15 cellular contexts compared by ENCODE assay signal in the genomic region with DNA sequence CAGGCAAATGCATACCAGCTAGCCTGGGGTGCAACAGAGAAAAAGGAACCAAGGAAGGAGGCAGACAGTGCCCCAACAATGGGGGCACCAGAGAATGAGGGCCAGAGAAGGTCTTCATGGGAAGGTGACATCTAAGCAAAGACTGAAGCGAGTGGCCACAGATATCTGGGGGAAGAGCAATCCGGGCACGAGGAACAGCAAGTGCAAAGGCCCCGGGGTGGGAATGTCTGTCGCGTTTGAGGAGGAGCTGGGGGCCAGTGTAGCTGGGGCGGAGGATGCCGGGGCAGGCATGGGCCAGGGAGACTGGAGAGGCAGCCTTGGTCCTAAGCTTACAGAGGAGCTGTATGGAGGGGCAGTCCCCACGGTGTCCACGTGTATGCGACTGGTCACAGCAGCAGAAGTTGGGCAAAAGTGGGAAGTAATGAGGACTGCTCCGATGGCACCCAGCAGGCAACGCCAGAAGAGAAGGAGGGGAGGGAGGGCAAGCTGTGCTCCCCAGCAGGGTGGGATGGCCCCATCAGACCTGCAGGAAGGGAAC. TPM values are rescaled to one million over a fixed set of nuclear protein-coding genes. Genes with fewer than 3 reads are reported as not detected.
DNase-seq lines count a peak whose midpoint lies in the region; ATAC-seq, FAIRE-seq and TF ChIP-seq lines count a peak whose summit lies in the region.
"Had no signal": no experiment of that assay in that cellular context is flagged by ENCODE, and none has a peak within 500 bp of the region (broad histone marks: within the 10 kb centered on the region; RNA-seq: fewer than 3 reads in every experiment).

No MANE protein-coding gene starts in this region.

- no peaks in the 10 kb centered on the region for H3K9me1 ChIP-seq in K562 (ENCODE audit: control insufficient read depth, insufficient read depth, low read length)

- no peak overlapping the region for H2AFZ ChIP-seq in H9 (ENCODE audit: low read length)
- no peak overlapping the region for H2AFZ ChIP-seq in K562 (ENCODE audit: low read depth, low read length)

- no TSS peak for BruUV-seq in K562 (replicated peaks; lab: Mats Ljungman, UMichigan)

- H3K23me2 ChIP-seq in H9 (ENCODE audit: insufficient read length, low read depth, low read length, poor library complexity, severe bottlenecking), result no peaks in the 10 kb centered on the region

- no peak overlapping the region for H3K27ac ChIP-seq in H9 (ENCODE audit: insufficient read length, low read depth, low read length)
- H3K27ac ChIP-seq in K562 (ENCODE audit: extremely low read depth, low read depth, low read length), result no peak overlapping the region
- H3K27ac ChIP-seq in naive thymus-derived CD4-positive, alpha-beta T cell (ENCODE audit: low read depth, low read length), result peak overlapping the region; percentile 84
- H3K27ac ChIP-seq in left lung, result no peak overlapping the region
- H3K27ac ChIP-seq: BLaER1, psoas muscle had no signal

- TF ChIP-seq CTCF in H9 (conservative IDR thresholded peaks at IDR 0.05) (no peak), K562 (IDR thresholded peaks at IDR 0.05 in 2 of 3, conservative IDR thresholded peaks at IDR 0.05 in 1 of 3; ENCODE audit: insufficient read depth in 2 of 3, low read depth in 1 of 3, low read length in 3 of 3) (no peak), left lung (IDR thresholded peaks at IDR 0.05) (no peak)

- no peak for FAIRE-seq in K562 (lab: Jason Lieb, UNC)
- FAIRE-seq: astrocyte had no signal

- ATAC-seq in K562 (no peak), left lung (no peak), HG02588 (IDR thresholded peaks at IDR 0.05; ENCODE audit: unreplicated experiment) (no peak), GM18873 (IDR thresholded peaks at IDR 0.05; ENCODE audit: low FRiP score, unreplicated experiment) (no peak)
- ATAC-seq in naive thymus-derived CD4-positive, alpha-beta T cell, result no peak
- ATAC-seq: psoas muscle had no signal

- no peak overlapping the region for H3T11ph ChIP-seq in H9 (ENCODE audit: low read length)

- no peak overlapping the region for H3K56ac ChIP-seq in H9 (ENCODE audit: insufficient read length, low read depth, low read length)

- no peak overlapping the region for H2AK5ac ChIP-seq in H9 (ENCODE audit: insufficient read length, low read length)

- no peak overlapping the region for H3K23ac ChIP-seq in H9 (ENCODE audit: insufficient read length, low read depth, low read length)

- H3K36me3 Mint-ChIP-seq in H9 (ENCODE audit: insufficient read depth in 1 of 3, low read depth in 3 of 3), result peaks cover 0 to 9% (median 6%) of the 10 kb centered on the region in 3 experiments; a peak in 5 of 7 replicates
- H3K36me3 Mint-ChIP-seq in naive thymus-derived CD4-positive, alpha-beta T cell, result peaks cover 4 to 49% (median 29%) of the 10 kb centered on the region in 5 donors

- H3K27me3 Mint-ChIP-seq in H9 (ENCODE audit: low read depth), result no peaks in the 10 kb centered on the region
- no peaks in the 10 kb centered on the region for H3K27me3 Mint-ChIP-seq in naive thymus-derived CD4-positive, alpha-beta T cell

- no peak for TF ChIP-seq RAD21 in K562 (CRISPR knock-in tag; conservative IDR thresholded peaks at IDR 0.05 in 1 of 2, IDR thresholded peaks at IDR 0.05 in 1 of 2)

- no peak overlapping the region for H2BK15ac ChIP-seq in H9 (ENCODE audit: low read depth, low read length)

- H3K9ac ChIP-seq in H9 (ENCODE audit: extremely low read depth, insufficient read length, low read length) (no peak overlapping the region), K562 (ENCODE audit: insufficient read depth in 1 of 2, low read depth in 2 of 2, low read length in 2 of 2) (0 out of 4 replicates have a peak overlapping the region, but pooled peaks of 1 of the 2 experiments have one; percentile 22)
- H3K9ac ChIP-seq: BLaER1 had no signal

- in situ Hi-C loops in K562 (cut with MboI), result loop anchor here (10.0 kb wide), 1 partner anchor 73 kb away; no protein-coding TSS in a partner anchor

- no peak for TF ChIP-seq POLR2A in K562 (conservative IDR thresholded peaks at IDR 0.05)

- no peak for TF ChIP-seq EP300 in K562 (IDR thresholded peaks at IDR 0.05; ENCODE audit: low read length)

- peak overlapping the region; percentile 49 to 73 (median 59); a peak in 4 of 7 replicates for H3K27ac Mint-ChIP-seq in H9
- peak overlapping the region; percentile 81 to 99 (median 96) for H3K27ac Mint-ChIP-seq in naive thymus-derived CD4-positive, alpha-beta T cell
- H3K27ac Mint-ChIP-seq: endodermal cell had no signal

- POLR2A ChIA-PET in K562 (lab: Yijun Ruan, JAX), result interaction anchor here (0.6 to 1.6 kb wide), 7 partner anchors 9 to 353 kb away, joined by 3 to 6 read pairs (median 3); a partner anchor contains a TSS
- POLR2A ChIA-PET in naive thymus-derived CD4-positive, alpha-beta T cell (lab: Charles Lee), result interaction anchor here (0.6 to 61.3 kb wide), 4 partner anchors 6 to 105 kb away, joined by 3 to 1719 read pairs (median 1615); a partner anchor contains a TSS

- CTCF ChIA-PET in K562 (lab: Yijun Ruan, JAX; ENCODE audit: low intra/inter-chr PET ratio), result no interaction called here
- CTCF ChIA-PET in naive thymus-derived CD4-positive, alpha-beta T cell (lab: Charles Lee), result interaction anchor here (1.4 to 13.2 kb wide), 6 partner anchors 9 to 110 kb away, joined by 3 to 253 read pairs (median 6); no protein-coding TSS in a partner anchor

- H3K9me3 ChIP-seq in H9 (ENCODE audit: control insufficient read depth, low read depth, low read length), result no peaks in the 10 kb centered on the region
- H3K9me3 ChIP-seq in K562 (replicated peaks; ENCODE audit: control insufficient read depth, insufficient read depth, low read depth, low read length), result no peaks in the 10 kb centered on the region
- H3K9me3 ChIP-seq in naive thymus-derived CD4-positive, alpha-beta T cell (ENCODE audit: control insufficient read depth in 2 of 3, low read length in 3 of 3), result no peaks in the 10 kb centered on the region
- no peaks in the 10 kb centered on the region for H3K9me3 ChIP-seq in left lung
- H3K9me3 ChIP-seq: BLaER1, psoas muscle had no signal

- H3K4me1 ChIP-seq in H9 (ENCODE audit: insufficient read depth, low read length), result no peaks in the 10 kb centered on the region; the same call in 1 of the 2 replicates
- H3K4me1 ChIP-seq in K562 (replicated peaks in 1 of 2; ENCODE audit: control insufficient read depth in 2 of 2, insufficient read depth in 2 of 2, low read length in 2 of 2), result peaks cover 29 to 52% of the 10 kb centered on the region in 2 experiments
- H3K4me1 ChIP-seq in naive thymus-derived CD4-positive, alpha-beta T cell (ENCODE audit: control insufficient read depth in 2 of 2, insufficient read depth in 2 of 2, low read length in 2 of 2), result peaks cover 76 to 98% of the 10 kb centered on the region in 2 donors
- H3K4me1 ChIP-seq in left lung, result peaks cover 24 to 48% of the 10 kb centered on the region in 2 donors

- H4K5ac ChIP-seq in H9 (ENCODE audit: insufficient read length, low read depth, low read length), result no peak overlapping the region

- no peak overlapping the region for H3K18ac ChIP-seq in H9 (ENCODE audit: insufficient read length, low read depth, low read length)

- no peak overlapping the region for H3K4ac ChIP-seq in H9 (ENCODE audit: low read depth, low read length)

- no peak overlapping the region for H4K8ac ChIP-seq in H9 (replicated peaks; ENCODE audit: insufficient read length, low read depth, low read length)

- no peaks in the 10 kb centered on the region for H4K20me1 ChIP-seq in H9 (ENCODE audit: control insufficient read depth, insufficient read depth, insufficient read length)
- H4K20me1 ChIP-seq in K562 (replicated peaks; ENCODE audit: control insufficient read depth, insufficient read depth, low read length), result peaks cover 4% of the 10 kb centered on the region; the same call in 1 of the 2 replicates

- no peaks in the 10 kb centered on the region for H3K9me3 Mint-ChIP-seq in H9
- H3K9me3 Mint-ChIP-seq in naive thymus-derived CD4-positive, alpha-beta T cell, result peaks cover 0 to 3% (median 0%) of the 10 kb centered on the region in 11 donors
- H3K9me3 Mint-ChIP-seq: endodermal cell had no signal

- H2BK20ac ChIP-seq in H9 (ENCODE audit: low read depth, low read length, poor library complexity, severe bottlenecking), result no peak overlapping the region

- WGBS in H9 (ENCODE audit: extremely low coverage, insufficient read length, low lambda C conversion rate), result no CpG with 5 or more reads among the region's 13 CpGs
- WGBS in K562 (ENCODE audit: insufficient coverage, low coverage, missing lambda C conversion rate), result 89% methylated on average over 13 of the region's 13 CpGs

- peaks cover 2% of the 10 kb centered on the region for H3K79me1 ChIP-seq in H9 (ENCODE audit: insufficient read depth, low read depth, low read length, poor library complexity, severe bottlenecking)

- H3K4me2 ChIP-seq in H9 (ENCODE audit: insufficient read depth, insufficient read length, low read length), result no peak overlapping the region
- no peak overlapping the region for H3K4me2 ChIP-seq in K562 (ENCODE audit: insufficient read depth, low read length)
- H3K4me2 ChIP-seq: BLaER1 had no signal

- no peak overlapping the region for H3K4me3 ChIP-seq in K562
- H3K4me3 ChIP-seq in naive thymus-derived CD4-positive, alpha-beta T cell (ENCODE audit: low read length), result no peak overlapping the region
- no peak overlapping the region for H3K4me3 ChIP-seq in left lung
- H3K4me3 ChIP-seq: BLaER1, psoas muscle had no signal

- no peak overlapping the region for H4K91ac ChIP-seq in H9 (ENCODE audit: insufficient read length, low read depth, low read length)

- no peak overlapping the region for H2BK120ac ChIP-seq in H9 (ENCODE audit: low read depth, low read length, poor library complexity, severe bottlenecking)

- peaks cover 50 to 59% of the 10 kb centered on the region in 2 experiments for H3K4me1 Mint-ChIP-seq in H9
- peaks cover 66 to 100% (median 91%) of the 10 kb centered on the region in 7 donors for H3K4me1 Mint-ChIP-seq in naive thymus-derived CD4-positive, alpha-beta T cell

- peak overlapping the region in 1 of 2 experiments; percentile 6; a peak in 1 of 5 replicates for H3K4me3 Mint-ChIP-seq in H9
- peak overlapping the region; percentile 48 to 99 (median 94) for H3K4me3 Mint-ChIP-seq in naive thymus-derived CD4-positive, alpha-beta T cell
- H3K4me3 Mint-ChIP-seq: endodermal cell had no signal

- no peaks in the 10 kb centered on the region for H3K36me3 ChIP-seq in K562 (ENCODE audit: control insufficient read depth, insufficient read depth, low read length)
- H3K36me3 ChIP-seq in naive thymus-derived CD4-positive, alpha-beta T cell (ENCODE audit: control insufficient read depth in 2 of 3, insufficient read depth in 3 of 3, low read length in 3 of 3), result peaks cover 0 to 43% (median 9%) of the 10 kb centered on the region in 3 experiments
- no peaks in the 10 kb centered on the region for H3K36me3 ChIP-seq in left lung
- H3K36me3 ChIP-seq: BLaER1 had no signal

- H2BK5ac ChIP-seq in H9 (ENCODE audit: insufficient read length, low read length), result no peak overlapping the region

- no peak overlapping the region for H2BK12ac ChIP-seq in H9 (ENCODE audit: insufficient read length, low read depth, low read length)

- H3K79me2 ChIP-seq in H9 (ENCODE audit: insufficient read depth, low read length) (peaks cover 8% of the 10 kb centered on the region; the same call in 1 of the 2 replicates), K562 (ENCODE audit: control insufficient read depth, insufficient read depth, low read length) (peaks cover 69% of the 10 kb centered on the region)

- intact Hi-C loops in K562 (cut with micrococcal nuclease) (no loop called here), left lung (cut with DNase I) (no loop called here)
- intact Hi-C loops in naive thymus-derived CD4-positive, alpha-beta T cell (cut with micrococcal nuclease), result no loop called here

- H3K14ac ChIP-seq in H9 (ENCODE audit: insufficient read depth, low read length), result no peak overlapping the region

- H3K27me3 ChIP-seq in H9 (ENCODE audit: insufficient read depth, low read length) (no peaks in the 10 kb centered on the region), K562 (ENCODE audit: control insufficient read depth in 2 of 2, insufficient read depth in 2 of 2, low read length in 2 of 2) (no peaks in the 10 kb centered on the region), left lung (no peaks in the 10 kb centered on the region)
- H3K27me3 ChIP-seq in naive thymus-derived CD4-positive, alpha-beta T cell (ENCODE audit: control insufficient read depth in 2 of 2, insufficient read depth in 2 of 2, low read length in 2 of 2), result no peaks in the 10 kb centered on the region
- H3K27me3 ChIP-seq: BLaER1 had no signal

- DNase-seq in Ammon's horn (ENCODE audit: low spot score) (peak; percentile 13), H9 (no peak), K562 (ENCODE audit: extremely low read depth in 1 of 4, low spot score in 3 of 4) (no peak), left lung (no peak), NCI-H526 (lab: John Stamatoyannopoulos, UW) (no peak)
- no peak for DNase-seq in naive thymus-derived CD4-positive, alpha-beta T cell
- DNase-seq: endodermal cell; HCEC 1CT; NCI-H1105 treated with DMSO at 0.1 percent for 48 hours; psoas muscle; stimulated activated CD4-positive, alpha-beta T cell treated with anti-CD3 and anti-CD28 coated beads, Interleukin-1b, Interleukin-23, amount 100 ng/mL, for 48 hours had no signal

RNA-seq across cellular contexts. Expression of a gene that starts 19.1 kb away (rescaled TPM):
- 52.3 and 59.5 TPM in 2 replicates for total RNA-seq in H9 (2021)
- total RNA-seq in K562 (2011; cell fraction: chromatin; rRNA removed; ENCODE audit: low replicate concordance), result 18.1 and 34.4 TPM in 2 replicates
- 13.4 and 13.5 TPM in 2 replicates for total RNA-seq in K562 (2011; cell fraction: nucleolus; rRNA removed)
- 17.2 and 24.7 TPM in 2 replicates for total RNA-seq in K562 (2011; cell fraction: nucleoplasm; rRNA removed)
- 2.1 and 4.5 TPM in 2 replicates for total RNA-seq in K562 (2014; rRNA removed)
- total RNA-seq in K562 (2014; rRNA removed; fragmentation: Illumina TruSeq; extraction: Trizol), result 1.6 and 2.3 TPM in 2 replicates
- 2.8 and 4.1 TPM in 2 replicates for total RNA-seq in K562 (2015; rRNA removed; fragmentation: Illumina TruSeq; extraction: Trizol)
- total RNA-seq in K562 (2021), result 11.2 and 16.7 TPM in 2 replicates
- 4.4 and 7.7 TPM in 2 replicates for polyA plus RNA-seq in K562 (2011; rRNA removed)
- polyA plus RNA-seq in K562 (2011; cell fraction: cytosol; rRNA removed), result 8.2 and 9.0 TPM in 2 replicates
- 16.1 and 16.7 TPM in 2 replicates for polyA plus RNA-seq in K562 (2011; cell fraction: nucleus; rRNA removed)
- 13.8 and 19.2 TPM in 2 replicates for polyA plus RNA-seq in K562 (2012)
- 5.6 and 9.1 TPM in 2 replicates for polyA plus RNA-seq in K562 (2014; fragmentation: Illumina TruSeq; extraction: Trizol)
- under 1 TPM; 0.17 to 0.25 TPM for polyA plus RNA-seq in K562 (2014; fragmentation: Nextera tagmentation; extraction: Ambion mirVana)
- 3.6 and 6.6 TPM in 2 replicates for polyA plus RNA-seq in K562 (2014; rRNA removed)
- polyA minus RNA-seq in K562 (2011; rRNA and poly(A)+ RNA removed), result 2.1 and 2.7 TPM in 2 replicates
- polyA minus RNA-seq in K562 (2011; cell fraction: cytosol; rRNA and poly(A)+ RNA removed), result 3.5 and 5.9 TPM in 2 replicates
- 4.8 and 8.4 TPM in 2 replicates for polyA minus RNA-seq in K562 (2011; cell fraction: nucleus; rRNA and poly(A)+ RNA removed)
- 100 to 1,000 TPM; 252 to 664 (median 347) TPM for total RNA-seq in naive thymus-derived CD4-positive, alpha-beta T cell
- polyA plus RNA-seq in naive thymus-derived CD4-positive, alpha-beta T cell, result 100 to 1,000 TPM; 124 to 297 TPM
- 10 to 100 TPM; 60.7 to 67.3 TPM for total RNA-seq in left lung

RNA-seq across cellular contexts. Expression of a gene that starts 24.0 kb away (rescaled TPM):
- 44.7 and 46.1 TPM in 2 replicates for total RNA-seq in H9 (2021)
- 99.6 and 215 TPM in 2 replicates for total RNA-seq in K562 (2011; cell fraction: chromatin; rRNA removed; ENCODE audit: low replicate concordance)
- total RNA-seq in K562 (2011; cell fraction: nucleolus; rRNA removed), result 168 and 199 TPM in 2 replicates
- total RNA-seq in K562 (2011; cell fraction: nucleoplasm; rRNA removed), result 195 and 215 TPM in 2 replicates
- 56.6 and 88.7 TPM in 2 replicates for total RNA-seq in K562 (2014; rRNA removed)
- total RNA-seq in K562 (2014; rRNA removed; fragmentation: Illumina TruSeq; extraction: Trizol), result 48.1 and 53.8 TPM in 2 replicates
- total RNA-seq in K562 (2015; rRNA removed; fragmentation: Illumina TruSeq; extraction: Trizol), result 71.1 and 73.4 TPM in 2 replicates
- 95.3 and 102 TPM in 2 replicates for total RNA-seq in K562 (2021)
- 93.8 and 101 TPM in 2 replicates for polyA plus RNA-seq in K562 (2011; rRNA removed)
- polyA plus RNA-seq in K562 (2011; cell fraction: cytosol; rRNA removed), result 131 and 200 TPM in 2 replicates
- 142 and 205 TPM in 2 replicates for polyA plus RNA-seq in K562 (2011; cell fraction: nucleus; rRNA removed)
- polyA plus RNA-seq in K562 (2012), result 83.9 and 86.2 TPM in 2 replicates
- polyA plus RNA-seq in K562 (2014; fragmentation: Illumina TruSeq; extraction: Trizol), result 126 and 142 TPM in 2 replicates
- 10 to 100 TPM; 43.5 to 69.3 TPM for polyA plus RNA-seq in K562 (2014; fragmentation: Nextera tagmentation; extraction: Ambion mirVana)
- polyA plus RNA-seq in K562 (2014; rRNA removed), result 104 and 107 TPM in 2 replicates
- 54.4 and 75.4 TPM in 2 replicates for polyA minus RNA-seq in K562 (2011; rRNA and poly(A)+ RNA removed)
- 56.3 and 59.9 TPM in 2 replicates for polyA minus RNA-seq in K562 (2011; cell fraction: cytosol; rRNA and poly(A)+ RNA removed)
- polyA minus RNA-seq in K562 (2011; cell fraction: nucleus; rRNA and poly(A)+ RNA removed), result 64.1 and 85.1 TPM in 2 replicates
- total RNA-seq in naive thymus-derived CD4-positive, alpha-beta T cell, result 10 to 100 TPM; 29.1 to 84.4 (median 56.8) TPM
- polyA plus RNA-seq in naive thymus-derived CD4-positive, alpha-beta T cell, result 10 to 100 TPM; 29.3 to 39.5 TPM
- total RNA-seq in left lung, result 10 to 100 TPM; 38.6 to 47.6 TPM

RNA-seq across cellular contexts. Expression of a gene that starts 31.1 kb away (rescaled TPM):
- total RNA-seq in H9 (2021) (9.0 and 11.6 TPM in 2 replicates), K562 (2014; rRNA removed) (2.5 and 3.1 TPM in 2 replicates), K562 (2014; rRNA removed; fragmentation: Illumina TruSeq; extraction: Trizol) (0.80 and 1.2 TPM in 2 replicates), K562 (2015; rRNA removed; fragmentation: Illumina TruSeq; extraction: Trizol) (0.58 and 1.3 TPM in 2 replicates), K562 (2021) (3.0 and 3.7 TPM in 2 replicates), left lung (1 to 10 TPM; 3.8 to 6.7 TPM)
- 4.2 and 9.4 TPM in 2 replicates for total RNA-seq in K562 (2011; cell fraction: chromatin; rRNA removed; ENCODE audit: low replicate concordance)
- 7.7 and 10.1 TPM in 2 replicates for total RNA-seq in K562 (2011; cell fraction: nucleolus; rRNA removed)
- total RNA-seq in K562 (2011; cell fraction: nucleoplasm; rRNA removed), result 4.3 and 4.5 TPM in 2 replicates
- polyA plus RNA-seq in K562 (2011; rRNA removed) (1.2 and 1.6 TPM in 2 replicates), K562 (2014; fragmentation: Illumina TruSeq; extraction: Trizol) (0.82 and 1.2 TPM in 2 replicates), K562 (2014; fragmentation: Nextera tagmentation; extraction: Ambion mirVana) (under 1 TPM; 0.18 to 0.41 TPM), K562 (2014; rRNA removed) (4.3 and 4.8 TPM in 2 replicates)
- polyA plus RNA-seq in K562 (2011; cell fraction: cytosol; rRNA removed), result 1.8 and 2.2 TPM in 2 replicates
- 12.7 and 14.3 TPM in 2 replicates for polyA plus RNA-seq in K562 (2011; cell fraction: nucleus; rRNA removed)
- polyA plus RNA-seq in K562 (2012), result 1.7 and 5.0 TPM in 2 replicates
- polyA minus RNA-seq in K562 (2011; rRNA and poly(A)+ RNA removed), result 0.75 TPM in 1 of 2 replicates, not detected in the other
- 3.0 TPM in 1 of 2 replicates, not detected in the other for polyA minus RNA-seq in K562 (2011; cell fraction: cytosol; rRNA and poly(A)+ RNA removed)
- 2.6 TPM in 2 replicates for polyA minus RNA-seq in K562 (2011; cell fraction: nucleus; rRNA and poly(A)+ RNA removed)
- 1 to 10 TPM; 1.4 to 2.9 (median 2.1) TPM for total RNA-seq in naive thymus-derived CD4-positive, alpha-beta T cell
- under 1 TPM in 1 of 2 donors, not detected in 1; 0.17 TPM for polyA plus RNA-seq in naive thymus-derived CD4-positive, alpha-beta T cell

RNA-seq across cellular contexts. Expression of a gene that starts 44.8 kb away (rescaled TPM):
- 15.4 and 16.5 TPM in 2 replicates for total RNA-seq in H9 (2021)
- 24.9 and 89.8 TPM in 2 replicates for total RNA-seq in K562 (2011; cell fraction: chromatin; rRNA removed; ENCODE audit: low replicate concordance)
- 90.4 and 100 TPM in 2 replicates for total RNA-seq in K562 (2011; cell fraction: nucleolus; rRNA removed)
- total RNA-seq in K562 (2011; cell fraction: nucleoplasm; rRNA removed), result 52.6 and 55.0 TPM in 2 replicates
- 25.5 and 47.2 TPM in 2 replicates for total RNA-seq in K562 (2014; rRNA removed)
- total RNA-seq in K562 (2014; rRNA removed; fragmentation: Illumina TruSeq; extraction: Trizol), result 2.8 and 6.6 TPM in 2 replicates
- total RNA-seq in K562 (2015; rRNA removed; fragmentation: Illumina TruSeq; extraction: Trizol), result 17.2 and 19.0 TPM in 2 replicates
- 43.1 and 47.1 TPM in 2 replicates for total RNA-seq in K562 (2021)
- polyA plus RNA-seq in K562 (2011; rRNA removed), result 14.0 and 19.4 TPM in 2 replicates
- 30.0 and 73.0 TPM in 2 replicates for polyA plus RNA-seq in K562 (2011; cell fraction: cytosol; rRNA removed)
- polyA plus RNA-seq in K562 (2011; cell fraction: nucleus; rRNA removed), result 34.4 and 63.8 TPM in 2 replicates
- polyA plus RNA-seq in K562 (2012), result 26.5 and 52.2 TPM in 2 replicates
- 15.4 and 34.0 TPM in 2 replicates for polyA plus RNA-seq in K562 (2014; fragmentation: Illumina TruSeq; extraction: Trizol)
- polyA plus RNA-seq in K562 (2014; fragmentation: Nextera tagmentation; extraction: Ambion mirVana), result 1 to 10 TPM; 2.6 to 3.4 TPM
- 26.0 and 42.6 TPM in 2 replicates for polyA plus RNA-seq in K562 (2014; rRNA removed)
- polyA minus RNA-seq in K562 (2011; rRNA and poly(A)+ RNA removed), result 7.5 and 10.6 TPM in 2 replicates
- 30.9 and 50.2 TPM in 2 replicates for polyA minus RNA-seq in K562 (2011; cell fraction: cytosol; rRNA and poly(A)+ RNA removed)
- 24.7 and 25.8 TPM in 2 replicates for polyA minus RNA-seq in K562 (2011; cell fraction: nucleus; rRNA and poly(A)+ RNA removed)
- 10 to 100 TPM; 28.0 to 51.0 (median 36.1) TPM for total RNA-seq in naive thymus-derived CD4-positive, alpha-beta T cell
- 10 to 100 TPM; 20.0 to 21.7 TPM for polyA plus RNA-seq in naive thymus-derived CD4-positive, alpha-beta T cell
- 10 to 100 TPM; 62.5 to 89.9 TPM for total RNA-seq in left lung
